Comparison of ENCODE assay signal across 8 cellular contexts in the genomic region with DNA sequence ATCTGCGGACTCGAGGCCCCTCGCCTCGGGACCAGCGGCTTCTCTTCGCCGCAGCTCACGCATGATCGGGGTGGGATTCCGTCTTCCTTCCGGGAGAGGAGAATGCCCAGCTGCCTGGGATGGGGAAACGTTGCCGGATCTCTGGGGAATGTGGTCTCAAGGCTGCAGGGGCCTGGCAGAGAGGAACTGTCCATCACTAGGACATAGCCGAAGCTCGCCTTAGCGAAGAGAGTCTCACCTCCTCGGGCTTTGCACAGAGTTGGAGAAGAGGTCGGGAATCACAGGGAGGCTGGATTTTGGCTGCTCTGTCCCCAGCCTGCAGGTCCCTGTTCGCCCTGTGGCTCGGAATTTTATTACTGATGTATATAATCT. TPM values are rescaled to one million over a fixed set of nuclear protein-coding genes. Genes with fewer than 3 reads are reported as not detected.
DNase-seq lines count a peak whose midpoint lies in the region; ATAC-seq and TF ChIP-seq lines count a peak whose summit lies in the region.

No MANE protein-coding gene starts in this region.

- H3K4me3 ChIP-seq in MG63: peak overlapping the region; percentile 80
- H3K4me3 ChIP-seq in colonic mucosa: peak overlapping the region; percentile 68
- H3K4me3 ChIP-seq in urinary bladder (ENCODE audit: low read depth, low read length): peak overlapping the region; percentile 85

- H3K9me3 ChIP-seq in MG63: no peaks in the 10 kb centered on the region
- H3K9me3 ChIP-seq in colonic mucosa: no peaks in the 10 kb centered on the region

- peaks cover 30% of the 10 kb centered on the region for H3K36me3 ChIP-seq in MG63
- no peaks in the 10 kb centered on the region for H3K36me3 ChIP-seq in colonic mucosa
- H3K36me3 ChIP-seq in urinary bladder (ENCODE audit: insufficient read depth): no peaks in the 10 kb centered on the region

- intact Hi-C loops in colonic mucosa (cut with DNase I): loop anchor here (10.0 kb wide), 2 partner anchors 133 to 177 kb away; partner anchors contain the start of gene TTC23L

- no peak for ATAC-seq in GM18505 (IDR thresholded peaks at IDR 0.05; ENCODE audit: unreplicated experiment)

- no peak for TF ChIP-seq CTCF in colonic mucosa (IDR thresholded peaks at IDR 0.05)

- TF ChIP-seq POLR2A in GM18505 (IDR thresholded peaks at IDR 0.05; ENCODE audit: borderline replicate concordance, extremely low read depth, insufficient read depth, insufficient read length): no peak

- peak overlapping the region; percentile 58 for H3K9ac ChIP-seq in colonic mucosa (ENCODE audit: low read depth in 2 of 2, low read length in 2 of 2)

- no peaks in the 10 kb centered on the region for H3K27me3 ChIP-seq in MG63
- no peaks in the 10 kb centered on the region for H3K27me3 ChIP-seq in colonic mucosa

- peak; percentile 38 for DNase-seq in Daoy (ENCODE audit: low read depth)
- DNase-seq in MG63: peak; percentile 25
- peak; percentile 23 for DNase-seq in colonic mucosa
- DNase-seq in medulla oblongata (ENCODE audit: extremely low spot score): peak; percentile 28
- DNase-seq in SIG-M5 (lab: John Stamatoyannopoulos, UW): no peak
- no peak for DNase-seq in NCI-H2196 treated with DMSO at 0.1 percent for 48 hours (lab: John Stamatoyannopoulos, UW; ENCODE audit: unreplicated experiment)

- H3K27ac ChIP-seq in colonic mucosa (peak overlapping the region; percentile 82), urinary bladder (ENCODE audit: low read depth) (no peak overlapping the region)

- peaks cover 6% of the 10 kb centered on the region for H3K4me1 ChIP-seq in colonic mucosa
- H3K4me1 ChIP-seq in urinary bladder (ENCODE audit: insufficient read depth): no peaks in the 10 kb centered on the region

- 4% methylated on average over 20 of the region's 20 CpGs for WGBS in urinary bladder

RNA-seq across cellular contexts. Expression of gene RAI14, which starts 1.4 kb away (rescaled TPM):
- 54.9 and 60.0 TPM in 2 replicates for total RNA-seq in Daoy (2014; rRNA removed; shearing (Covaris generic))
- total RNA-seq in MG63 (2014; rRNA removed; shearing (Covaris generic); ENCODE audit: low replicate concordance): 34.4 and 34.6 TPM in 2 replicates
- total RNA-seq in colonic mucosa: 10 to 100 TPM; 15.9 to 25.7 TPM
- total RNA-seq in urinary bladder: 83.9 TPM
- 25.6 TPM for polyA plus RNA-seq in urinary bladder

Comparison
In these comparisons a context has a peak if more than half of its experiments do, and no peak if none do; other contexts are left out.
1. DNase-seq: peak in Daoy (single experiment), MG63 (single experiment), colonic mucosa (single experiment) and medulla oblongata (single experiment); none in SIG-M5 (single experiment) and NCI-H2196 treated with DMSO at 0.1 percent for 48 hours (single experiment).
2. Peak in every context shown above with its lines, with median percentiles within 50 percentile points of each other: H3K4me3 ChIP-seq.